In genomic region chr5:62578540-62578939, GRCh38 we compare ENCODE assay signal across 8 cellular contexts. TPM values are rescaled to one million over a fixed set of nuclear protein-coding genes. Genes with fewer than 3 reads are reported as not detected.
A peak's percentile ranks its signal among the peaks of the same experiment; 100 is the strongest.
DNase-seq lines count a peak whose midpoint lies in the region; ATAC-seq lines count a peak whose summit lies in the region.

Gene LRRC70, plus strand, starts transcription at chr5:62578819. Its CDS starts 620 bp downstream, at chr5:62579439.

- ATAC-seq in GM19455 (IDR thresholded peaks at IDR 0.05; ENCODE audit: unreplicated experiment) (peak; percentile 75), HG03460 (IDR thresholded peaks at IDR 0.05; ENCODE audit: unreplicated experiment) (peak; percentile 80)

- DNase-seq in EL, result peak; percentile 12
- no peak for DNase-seq in activated naive CD8-positive, alpha-beta T cell treated with anti-CD3 and anti-CD28 coated beads for 36 hours
- DNase-seq in lung microvascular endothelial cell (ENCODE audit: low read depth in 2 of 2), result peak; percentile 98
- no peak for DNase-seq in middle frontal gyrus (ENCODE audit: extremely low spot score, low spot score)
- DNase-seq in SHP77 (lab: John Stamatoyannopoulos, UW), result no peak
- no peak for DNase-seq in NCI-H187 (lab: John Stamatoyannopoulos, UW)

- peaks cover 25% of the 10 kb centered on the region for H3K36me3 Mint-ChIP-seq in activated naive CD8-positive, alpha-beta T cell treated with anti-CD3 and anti-CD28 coated beads for 36 hours

- peak within 1 kb of the TSS; percentile 47 for H3K27ac Mint-ChIP-seq in activated naive CD8-positive, alpha-beta T cell treated with anti-CD3 and anti-CD28 coated beads for 36 hours

- peaks cover 32% of the 10 kb centered on the region for H3K4me1 Mint-ChIP-seq in activated naive CD8-positive, alpha-beta T cell treated with anti-CD3 and anti-CD28 coated beads for 36 hours

- peak within 1 kb of the TSS; percentile 19 for H3K4me3 Mint-ChIP-seq in activated naive CD8-positive, alpha-beta T cell treated with anti-CD3 and anti-CD28 coated beads for 36 hours

- no peaks in the 10 kb centered on the region for H3K9me3 Mint-ChIP-seq in activated naive CD8-positive, alpha-beta T cell treated with anti-CD3 and anti-CD28 coated beads for 36 hours

- no peaks in the 10 kb centered on the region for H3K27me3 Mint-ChIP-seq in activated naive CD8-positive, alpha-beta T cell treated with anti-CD3 and anti-CD28 coated beads for 36 hours

RNA-seq across cellular contexts. Expression of gene LRRC70, which starts in this region (rescaled TPM):
- under 1 TPM; 0.34 to 0.43 TPM for total RNA-seq in activated naive CD8-positive, alpha-beta T cell treated with anti-CD3 and anti-CD28 coated beads for 36 hours
- total RNA-seq in lung microvascular endothelial cell, result 38.6 and 81.5 TPM in 2 replicates

Comparison
In these comparisons a context has a peak if more than half of its experiments do, and no peak if none do; other contexts are left out.
1. RNA of gene LRRC70 (total RNA-seq): 38.6 to 81.5 TPM in lung microvascular endothelial cell; 0.34 to 0.43 TPM in activated naive CD8-positive, alpha-beta T cell treated with anti-CD3 and anti-CD28 coated beads for 36 hours; every median in the first group is over 10 times any median in the second.
2. DNase-seq: peak in EL (single experiment) and lung microvascular endothelial cell (2 of 2); none in activated naive CD8-positive, alpha-beta T cell treated with anti-CD3 and anti-CD28 coated beads for 36 hours (single experiment), middle frontal gyrus (single experiment), SHP77 (0 of 2) and NCI-H187 (0 of 2).